19 cellular contexts compared by ENCODE assay signal in genomic region chr19:28667348-28667977, GRCh38.
"Had no signal": no experiment of that assay in that cellular context is flagged by ENCODE, and none has a peak within 500 bp of the region (broad histone marks: within the 10 kb centered on the region; RNA-seq: fewer than 3 reads in every experiment).

No MANE protein-coding gene starts in this region.

- DNase-seq: cortex of kidney; dorsolateral prefrontal cortex; esophagus squamous epithelium; foreskin fibroblast; glutamatergic neuron; immature natural killer cell; left cardiac atrium; left ventricle myocardium inferior; naive thymus-derived CD4-positive, alpha-beta T cell; nephron progenitor cell; spleen; stimulated activated CD4-positive, alpha-beta T cell treated with anti-CD3 and anti-CD28 coated beads, Interleukin-15, amount 100 ng/mL, for 24 hours; stimulated activated CD4-positive, alpha-beta T cell treated with anti-CD3 and anti-CD28 coated beads, Interleukin-1b, Interleukin-23, amount 100 ng/mL, for 48 hours; stimulated activated CD4-positive, alpha-beta T cell treated with anti-CD3 and anti-CD28 coated beads, Interleukin-4, amount 100 ng/mL, for 24 hours; testis had no signal

- H3K4me3 ChIP-seq: dorsolateral prefrontal cortex, esophagus squamous epithelium, gastroesophageal sphincter, left ventricle myocardium inferior, lung, spleen, testis, tibial nerve had no signal

- H3K36me3 ChIP-seq: esophagus squamous epithelium, gastroesophageal sphincter, left ventricle myocardium inferior, spleen, tibial nerve had no signal

- H3K27me3 ChIP-seq: dorsolateral prefrontal cortex, esophagus squamous epithelium, gastroesophageal sphincter, spleen, testis, tibial nerve had no signal

- FAIRE-seq: keratinocyte had no signal
